ENCODE assay signal across 1 cellular context in genomic region chr2:213152888-213153287, GRCh38.
TF ChIP-seq lines count a peak whose summit lies in the region.

No MANE protein-coding gene starts in this region.

TF ChIP-seq in WTC11, 78 proteins besides CTCF, POLR2A, EP300 and RAD21 (continued from another document):
- TF ChIP-seq CREM (CRISPR knock-in tag; IDR thresholded peaks at IDR 0.05), result no peak
- no peak for TF ChIP-seq TP53 (CRISPR knock-in tag; IDR thresholded peaks at IDR 0.05)
- no peak for TF ChIP-seq MXD4 (CRISPR knock-in tag; IDR thresholded peaks at IDR 0.05; ENCODE audit: borderline replicate concordance)
- no peak for TF ChIP-seq ZNF512 (CRISPR knock-in tag; IDR thresholded peaks at IDR 0.05; ENCODE audit: borderline replicate concordance)
- TF ChIP-seq MYBL2 (CRISPR knock-in tag; IDR thresholded peaks at IDR 0.05), result no peak
- TF ChIP-seq ZNF121 (CRISPR knock-in tag; IDR thresholded peaks at IDR 0.05), result no peak
- TF ChIP-seq SMAD4 (CRISPR knock-in tag; IDR thresholded peaks at IDR 0.05), result no peak
- no peak for TF ChIP-seq USF1 (CRISPR knock-in tag; IDR thresholded peaks at IDR 0.05)
- TF ChIP-seq ZNF671 (CRISPR knock-in tag; IDR thresholded peaks at IDR 0.05), result no peak
- no peak for TF ChIP-seq ZNF219 (CRISPR knock-in tag; IDR thresholded peaks at IDR 0.05; ENCODE audit: borderline replicate concordance)
- no peak for TF ChIP-seq ZSCAN18 (CRISPR knock-in tag; IDR thresholded peaks at IDR 0.05)
- TF ChIP-seq ATF3 (CRISPR knock-in tag; conservative IDR thresholded peaks at IDR 0.05), result no peak
- TF ChIP-seq ETV6 (CRISPR knock-in tag; IDR thresholded peaks at IDR 0.05), result no peak
TF ChIP-seq in WTC11: peak in this region for 0.
